ENCODE assay signal across 2 cellular contexts in genomic region chr9:137023583-137023991, GRCh38.
TF ChIP-seq lines count a peak whose summit lies in the region.

No MANE protein-coding gene starts in this region.

TF ChIP-seq in HCT116, 20 proteins besides CTCF, POLR2A, EP300 and RAD21 (continued from another document):
- no peak for TF ChIP-seq REST (IDR thresholded peaks at IDR 0.05; ENCODE audit: low read depth)
- TF ChIP-seq FOSL1 (IDR thresholded peaks at IDR 0.05; ENCODE audit: low read depth), result no peak
- no peak for TF ChIP-seq ZFX (IDR thresholded peaks at IDR 0.05)
- TF ChIP-seq CBX3 (IDR thresholded peaks at IDR 0.05; ENCODE audit: low read depth), result no peak
- no peak for TF ChIP-seq POLR2AphosphoS5 (IDR thresholded peaks at IDR 0.05; ENCODE audit: low read depth, low read length)

TF ChIP-seq in SK-N-SH treated with all-trans-retinoic acid at 6 μM for 48 hours, 23 proteins besides CTCF, POLR2A, EP300 and RAD21 (continued from another document):
- TF ChIP-seq TSHZ2 (CRISPR knock-in tag; IDR thresholded peaks at IDR 0.05), result no peak
- TF ChIP-seq ESRRG (CRISPR knock-in tag; IDR thresholded peaks at IDR 0.05), result no peak
- TF ChIP-seq PPARA (CRISPR knock-in tag; IDR thresholded peaks at IDR 0.05; ENCODE audit: borderline replicate concordance), result no peak
- no peak for TF ChIP-seq OSR1 (CRISPR knock-in tag; IDR thresholded peaks at IDR 0.05)
- TF ChIP-seq ARNTL (CRISPR knock-in tag; IDR thresholded peaks at IDR 0.05; ENCODE audit: borderline replicate concordance, low read depth), result no peak
- no peak for TF ChIP-seq SNAI2 (CRISPR knock-in tag; IDR thresholded peaks at IDR 0.05)
- TF ChIP-seq CSRNP3 (CRISPR knock-in tag; IDR thresholded peaks at IDR 0.05), result no peak
- TF ChIP-seq CREB5 (CRISPR knock-in tag; IDR thresholded peaks at IDR 0.05; ENCODE audit: low read depth), result no peak
- no peak for TF ChIP-seq PATZ1 (CRISPR knock-in tag; IDR thresholded peaks at IDR 0.05; ENCODE audit: borderline replicate concordance)
- no peak for TF ChIP-seq TOX (CRISPR knock-in tag; IDR thresholded peaks at IDR 0.05; ENCODE audit: borderline replicate concordance)
